In the genomic region with DNA sequence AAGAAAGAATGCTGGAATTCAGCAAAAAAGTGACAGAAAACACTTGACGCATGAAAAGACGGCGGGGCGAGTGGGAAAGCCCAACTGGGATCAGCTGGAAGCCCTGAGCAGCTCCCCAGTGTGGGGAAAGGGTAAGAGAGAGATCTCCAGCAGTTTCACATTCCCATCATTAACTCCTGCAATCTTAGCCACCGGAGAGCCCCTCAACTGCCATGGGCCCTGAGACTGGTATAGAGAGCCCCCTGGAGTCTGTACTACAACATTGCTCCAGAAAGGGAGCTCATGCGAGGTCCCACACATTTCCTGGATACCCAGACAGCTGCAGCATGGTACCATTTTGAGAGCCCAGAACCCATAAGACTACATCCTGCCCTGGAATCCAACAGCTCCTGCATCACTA, we compare ENCODE assay signal across 7 cellular contexts.
A peak's percentile ranks its signal among the peaks of the same experiment; 100 is the strongest.
DNase-seq lines count a peak whose midpoint lies in the region; ATAC-seq and TF ChIP-seq lines count a peak whose summit lies in the region.

No MANE protein-coding gene starts in this region.

- peak; percentile 71 for DNase-seq in GM13976 (ENCODE audit: low spot score)
- DNase-seq in astrocyte of the spinal cord (ENCODE audit: low read depth, low spot score) = peak; percentile 1
- DNase-seq in nephron progenitor cell = peak; percentile 21
- no peak for DNase-seq in central memory CD4-positive, alpha-beta T cell
- no peak for DNase-seq in DMS153 (lab: John Stamatoyannopoulos, UW)

- H3K4me3 ChIP-seq in astrocyte of the spinal cord (ENCODE audit: low read depth, low read length) = no peak overlapping the region

- in situ Hi-C loops in GM13976 (cut with MboI; ENCODE audit: low sequenced_read_pairs, unreplicated experiment) = no loop called here
- in situ Hi-C loops in astrocyte of the spinal cord (cut with HindIII; ENCODE audit: low sequenced_read_pairs) = no loop called here

- ATAC-seq in GM18868 (IDR thresholded peaks at IDR 0.05; ENCODE audit: unreplicated experiment) = no peak

- peak; percentile 35 for TF ChIP-seq CTCF in GM13976 (IDR thresholded peaks at IDR 0.05; ENCODE audit: borderline replicate concordance, control extremely low read depth, extremely low read depth, insufficient read depth, missing control alignments)
- TF ChIP-seq CTCF in LNCAP (IDR thresholded peaks at IDR 0.05) = peak; percentile 36; the same call in 1 of the 2 replicates
- TF ChIP-seq CTCF in astrocyte of the spinal cord (IDR thresholded peaks at IDR 0.05; ENCODE audit: low read depth, low read length) = peak; percentile 48
- peak; percentile 47 for TF ChIP-seq CTCF in nephron progenitor cell (IDR thresholded peaks at IDR 0.05)

- no peaks in the 10 kb centered on the region for H3K4me1 Mint-ChIP-seq in nephron progenitor cell

- peaks cover 38% of the 10 kb centered on the region for H3K27me3 Mint-ChIP-seq in nephron progenitor cell (ENCODE audit: low read depth, poor library complexity)

- H3K27ac Mint-ChIP-seq in nephron progenitor cell = no peak overlapping the region

- no peaks in the 10 kb centered on the region for H3K36me3 Mint-ChIP-seq in nephron progenitor cell (ENCODE audit: low read depth)

- H3K9me3 Mint-ChIP-seq in nephron progenitor cell = peaks cover 6% of the 10 kb centered on the region

- no peak overlapping the region for H3K4me3 Mint-ChIP-seq in nephron progenitor cell

Comparison
In these comparisons a context has a peak if more than half of its experiments do, and no peak if none do; other contexts are left out.
1. DNase-seq: peak in GM13976 (single experiment), astrocyte of the spinal cord (single experiment) and nephron progenitor cell (single experiment); none in central memory CD4-positive, alpha-beta T cell (single experiment) and DMS153 (single experiment).
2. Peak in every context shown above with its lines, with median percentiles within 50 percentile points of each other: CTCF ChIP-seq.